Comparison of ENCODE assay signal across 12 cellular contexts in the genomic region with DNA sequence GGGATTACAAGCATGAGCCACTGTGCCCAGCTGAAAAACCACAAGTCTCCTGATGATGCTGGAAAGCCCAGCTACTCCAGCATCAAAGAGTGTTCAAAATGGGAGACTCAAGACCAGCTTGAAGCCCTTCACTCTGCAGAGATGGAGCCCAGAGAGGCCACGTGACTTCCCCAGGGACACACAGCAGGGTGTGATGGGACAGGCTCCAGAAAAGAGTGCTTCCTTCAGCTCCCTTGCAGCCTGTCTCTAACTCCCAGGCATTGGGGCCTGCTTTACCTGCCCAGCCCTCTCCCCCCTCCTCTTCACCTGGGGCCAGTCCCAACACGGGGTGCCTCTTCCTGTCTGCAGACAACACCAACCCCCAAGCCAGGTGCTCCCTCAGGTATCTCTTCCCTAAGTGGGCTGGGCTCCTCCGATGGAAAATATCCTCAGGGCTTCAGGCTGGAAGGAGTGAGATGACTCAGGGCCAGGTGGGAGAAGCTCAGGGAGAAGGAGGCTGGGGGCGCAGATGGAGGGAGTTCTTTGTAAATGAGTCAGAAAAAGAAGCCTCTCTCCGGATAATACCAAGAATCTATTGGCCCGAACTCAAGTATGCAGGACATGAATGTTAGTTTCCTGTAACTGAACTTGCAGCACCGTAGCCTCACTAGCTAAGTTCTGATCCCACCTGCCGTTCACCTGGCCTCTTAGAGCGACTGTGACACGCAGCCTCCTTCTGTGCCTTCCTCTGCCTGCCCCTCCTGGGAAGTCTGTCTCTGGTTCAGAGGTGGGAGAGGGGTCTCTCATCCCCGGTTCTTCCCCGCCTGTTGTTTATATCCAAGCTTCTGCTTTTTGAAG.
DNase-seq lines count a peak whose midpoint lies in the region; ATAC-seq and TF ChIP-seq lines count a peak whose summit lies in the region.
"Had no signal": no experiment of that assay in that cellular context is flagged by ENCODE, and none has a peak within 500 bp of the region (broad histone marks: within the 10 kb centered on the region; RNA-seq: fewer than 3 reads in every experiment).

No MANE protein-coding gene starts in this region.

- TF ChIP-seq EP300 in Ishikawa (IDR thresholded peaks at IDR 0.05; ENCODE audit: borderline replicate concordance) = peak; percentile 84

- TF ChIP-seq RAD21 in Ishikawa (IDR thresholded peaks at IDR 0.05; ENCODE audit: low read depth) = no peak

- H3K27ac Mint-ChIP-seq in naive thymus-derived CD8-positive, alpha-beta T cell = no peak overlapping the region
- H3K27ac Mint-ChIP-seq: stimulated activated naive CD8-positive, alpha-beta T cell treated with anti-CD3 and anti-CD28 coated beads, Interleukin-15, Interleukin-2, amounts not matched to agents 100 ng/mL and 50 ng/mL, for 24 hours had no signal

- DNase-seq in AG08396 (ENCODE audit: low spot score) (peak; percentile 77), T47D (ENCODE audit: low read depth in 1 of 2, low spot score in 1 of 2) (peak; percentile 16 to 93), lung microvascular endothelial cell (ENCODE audit: low read depth in 2 of 2) (peak; percentile 48 to 83)
- no peak for DNase-seq in naive thymus-derived CD8-positive, alpha-beta T cell
- DNase-seq: DMS79 had no signal

- H3K27me3 Mint-ChIP-seq in naive thymus-derived CD8-positive, alpha-beta T cell = peaks cover 0 to 1% (median 0%) of the 10 kb centered on the region in 5 donors
- H3K27me3 Mint-ChIP-seq: stimulated activated naive CD8-positive, alpha-beta T cell treated with anti-CD3 and anti-CD28 coated beads, Interleukin-15, Interleukin-2, amounts not matched to agents 100 ng/mL and 50 ng/mL, for 24 hours had no signal

- H3K36me3 Mint-ChIP-seq in naive thymus-derived CD8-positive, alpha-beta T cell = no peaks in the 10 kb centered on the region

- peaks cover 0 to 2% (median 0%) of the 10 kb centered on the region in 9 donors for H3K9me3 Mint-ChIP-seq in naive thymus-derived CD8-positive, alpha-beta T cell
- H3K9me3 Mint-ChIP-seq: stimulated activated naive CD8-positive, alpha-beta T cell treated with anti-CD3 and anti-CD28 coated beads, Interleukin-15, Interleukin-2, amounts not matched to agents 100 ng/mL and 50 ng/mL, for 24 hours had no signal

- no peaks in the 10 kb centered on the region for H3K4me1 Mint-ChIP-seq in naive thymus-derived CD8-positive, alpha-beta T cell

- in situ Hi-C loops in T47D (cut with HindIII; ENCODE audit: low pct_unique_long_range_greater_than_20kb, low sequenced_read_pairs) = no loop called here

- ATAC-seq in HG03097 (IDR thresholded peaks at IDR 0.05; ENCODE audit: low FRiP score, unreplicated experiment) (no peak), HG02852 (IDR thresholded peaks at IDR 0.05; ENCODE audit: unreplicated experiment) (no peak), GM19023 (IDR thresholded peaks at IDR 0.05; ENCODE audit: unreplicated experiment) (no peak)
- no peak for ATAC-seq in naive thymus-derived CD8-positive, alpha-beta T cell
- ATAC-seq: activated CD4-positive, CD25-positive, alpha-beta regulatory T cell treated with anti-CD3 and anti-CD28 coated beads, Interleukin-2, amount 50 U/mL, for 24 hours had no signal

- POLR2A ChIA-PET in naive thymus-derived CD8-positive, alpha-beta T cell (lab: Charles Lee) = no interaction called here

- H3K4me3 Mint-ChIP-seq in naive thymus-derived CD8-positive, alpha-beta T cell = no peak overlapping the region
- H3K4me3 Mint-ChIP-seq: neural crest cell; stimulated activated naive CD8-positive, alpha-beta T cell treated with anti-CD3 and anti-CD28 coated beads, Interleukin-15, Interleukin-2, amounts not matched to agents 100 ng/mL and 50 ng/mL, for 24 hours had no signal

TF ChIP-seq in Ishikawa, 13 proteins besides CTCF, POLR2A, EP300 and RAD21:
- TF ChIP-seq, protein P1, sequence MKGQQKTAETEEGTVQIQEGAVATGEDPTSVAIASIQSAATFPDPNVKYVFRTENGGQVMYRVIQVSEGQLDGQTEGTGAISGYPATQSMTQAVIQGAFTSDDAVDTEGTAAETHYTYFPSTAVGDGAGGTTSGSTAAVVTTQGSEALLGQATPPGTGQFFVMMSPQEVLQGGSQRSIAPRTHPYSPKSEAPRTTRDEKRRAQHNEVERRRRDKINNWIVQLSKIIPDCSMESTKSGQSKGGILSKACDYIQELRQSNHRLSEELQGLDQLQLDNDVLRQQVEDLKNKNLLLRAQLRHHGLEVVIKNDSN (IDR thresholded peaks at IDR 0.05) = peak; percentile 73
- TF ChIP-seq TAF1 (IDR thresholded peaks at IDR 0.05; ENCODE audit: low read depth) (no peak), EGR1 (IDR thresholded peaks at IDR 0.05) (no peak), TEAD4 (IDR thresholded peaks at IDR 0.05) (peak; percentile 78), CEBPB (IDR thresholded peaks at IDR 0.05) (no peak), TCF12 (IDR thresholded peaks at IDR 0.05; ENCODE audit: low read depth) (peak; percentile 90), YY1 (IDR thresholded peaks at IDR 0.05; ENCODE audit: low read depth) (no peak), ZBTB7A (IDR thresholded peaks at IDR 0.05; ENCODE audit: low read depth) (no peak), FOXM1 (IDR thresholded peaks at IDR 0.05; ENCODE audit: borderline replicate concordance, low read depth) (no peak), NFIC (IDR thresholded peaks at IDR 0.05) (peak; percentile 69), CREB1 (IDR thresholded peaks at IDR 0.05; ENCODE audit: low read depth) (no peak)
- TF ChIP-seq, protein P2, sequence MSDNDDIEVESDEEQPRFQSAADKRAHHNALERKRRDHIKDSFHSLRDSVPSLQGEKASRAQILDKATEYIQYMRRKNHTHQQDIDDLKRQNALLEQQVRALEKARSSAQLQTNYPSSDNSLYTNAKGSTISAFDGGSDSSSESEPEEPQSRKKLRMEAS (IDR thresholded peaks at IDR 0.05) = 0 out of 2 replicates have a peak, but pooled peaks have one; percentile 30
- TF ChIP-seq, protein P3, sequence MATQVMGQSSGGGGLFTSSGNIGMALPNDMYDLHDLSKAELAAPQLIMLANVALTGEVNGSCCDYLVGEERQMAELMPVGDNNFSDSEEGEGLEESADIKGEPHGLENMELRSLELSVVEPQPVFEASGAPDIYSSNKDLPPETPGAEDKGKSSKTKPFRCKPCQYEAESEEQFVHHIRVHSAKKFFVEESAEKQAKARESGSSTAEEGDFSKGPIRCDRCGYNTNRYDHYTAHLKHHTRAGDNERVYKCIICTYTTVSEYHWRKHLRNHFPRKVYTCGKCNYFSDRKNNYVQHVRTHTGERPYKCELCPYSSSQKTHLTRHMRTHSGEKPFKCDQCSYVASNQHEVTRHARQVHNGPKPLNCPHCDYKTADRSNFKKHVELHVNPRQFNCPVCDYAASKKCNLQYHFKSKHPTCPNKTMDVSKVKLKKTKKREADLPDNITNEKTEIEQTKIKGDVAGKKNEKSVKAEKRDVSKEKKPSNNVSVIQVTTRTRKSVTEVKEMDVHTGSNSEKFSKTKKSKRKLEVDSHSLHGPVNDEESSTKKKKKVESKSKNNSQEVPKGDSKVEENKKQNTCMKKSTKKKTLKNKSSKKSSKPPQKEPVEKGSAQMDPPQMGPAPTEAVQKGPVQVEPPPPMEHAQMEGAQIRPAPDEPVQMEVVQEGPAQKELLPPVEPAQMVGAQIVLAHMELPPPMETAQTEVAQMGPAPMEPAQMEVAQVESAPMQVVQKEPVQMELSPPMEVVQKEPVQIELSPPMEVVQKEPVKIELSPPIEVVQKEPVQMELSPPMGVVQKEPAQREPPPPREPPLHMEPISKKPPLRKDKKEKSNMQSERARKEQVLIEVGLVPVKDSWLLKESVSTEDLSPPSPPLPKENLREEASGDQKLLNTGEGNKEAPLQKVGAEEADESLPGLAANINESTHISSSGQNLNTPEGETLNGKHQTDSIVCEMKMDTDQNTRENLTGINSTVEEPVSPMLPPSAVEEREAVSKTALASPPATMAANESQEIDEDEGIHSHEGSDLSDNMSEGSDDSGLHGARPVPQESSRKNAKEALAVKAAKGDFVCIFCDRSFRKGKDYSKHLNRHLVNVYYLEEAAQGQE (IDR thresholded peaks at IDR 0.05; ENCODE audit: low read depth) = no peak

Comparison
In these comparisons a context has a peak if more than half of its experiments do, and no peak if none do; other contexts are left out.
1. DNase-seq: peak in AG08396 (single experiment), T47D (2 of 2) and lung microvascular endothelial cell (2 of 2); none in naive thymus-derived CD8-positive, alpha-beta T cell (0 of 10).